Comparison of ENCODE assay signal across 1 cellular context in genomic region chr7:132765861-132766260, GRCh38.
TF ChIP-seq lines count a peak whose summit lies in the region.

No MANE protein-coding gene starts in this region.

TF ChIP-seq in GM23338, 12 proteins besides CTCF, POLR2A, EP300 and RAD21 (continued from another document):
- TF ChIP-seq REST (IDR thresholded peaks at IDR 0.05; ENCODE audit: unreplicated experiment) (no peak), ZNF114 (CRISPR knock-in tag; IDR thresholded peaks at IDR 0.05) (no peak), ETS1 (IDR thresholded peaks at IDR 0.05) (no peak), EZH2 (IDR thresholded peaks at IDR 0.05; ENCODE audit: low read depth, unreplicated experiment) (no peak), CREB1 (CRISPR knock-in tag; IDR thresholded peaks at IDR 0.05; ENCODE audit: low read depth) (no peak), ZNF331 (CRISPR knock-in tag; IDR thresholded peaks at IDR 0.05; ENCODE audit: low read depth) (no peak), NANOG (IDR thresholded peaks at IDR 0.05; ENCODE audit: borderline replicate concordance) (no peak), JUNB (IDR thresholded peaks at IDR 0.05; ENCODE audit: unreplicated experiment) (no peak), POLR2AphosphoS5 (IDR thresholded peaks at IDR 0.05; ENCODE audit: low read depth) (no peak), STAT1 (IDR thresholded peaks at IDR 0.05; ENCODE audit: unreplicated experiment) (no peak)
- TF ChIP-seq, protein P1, sequence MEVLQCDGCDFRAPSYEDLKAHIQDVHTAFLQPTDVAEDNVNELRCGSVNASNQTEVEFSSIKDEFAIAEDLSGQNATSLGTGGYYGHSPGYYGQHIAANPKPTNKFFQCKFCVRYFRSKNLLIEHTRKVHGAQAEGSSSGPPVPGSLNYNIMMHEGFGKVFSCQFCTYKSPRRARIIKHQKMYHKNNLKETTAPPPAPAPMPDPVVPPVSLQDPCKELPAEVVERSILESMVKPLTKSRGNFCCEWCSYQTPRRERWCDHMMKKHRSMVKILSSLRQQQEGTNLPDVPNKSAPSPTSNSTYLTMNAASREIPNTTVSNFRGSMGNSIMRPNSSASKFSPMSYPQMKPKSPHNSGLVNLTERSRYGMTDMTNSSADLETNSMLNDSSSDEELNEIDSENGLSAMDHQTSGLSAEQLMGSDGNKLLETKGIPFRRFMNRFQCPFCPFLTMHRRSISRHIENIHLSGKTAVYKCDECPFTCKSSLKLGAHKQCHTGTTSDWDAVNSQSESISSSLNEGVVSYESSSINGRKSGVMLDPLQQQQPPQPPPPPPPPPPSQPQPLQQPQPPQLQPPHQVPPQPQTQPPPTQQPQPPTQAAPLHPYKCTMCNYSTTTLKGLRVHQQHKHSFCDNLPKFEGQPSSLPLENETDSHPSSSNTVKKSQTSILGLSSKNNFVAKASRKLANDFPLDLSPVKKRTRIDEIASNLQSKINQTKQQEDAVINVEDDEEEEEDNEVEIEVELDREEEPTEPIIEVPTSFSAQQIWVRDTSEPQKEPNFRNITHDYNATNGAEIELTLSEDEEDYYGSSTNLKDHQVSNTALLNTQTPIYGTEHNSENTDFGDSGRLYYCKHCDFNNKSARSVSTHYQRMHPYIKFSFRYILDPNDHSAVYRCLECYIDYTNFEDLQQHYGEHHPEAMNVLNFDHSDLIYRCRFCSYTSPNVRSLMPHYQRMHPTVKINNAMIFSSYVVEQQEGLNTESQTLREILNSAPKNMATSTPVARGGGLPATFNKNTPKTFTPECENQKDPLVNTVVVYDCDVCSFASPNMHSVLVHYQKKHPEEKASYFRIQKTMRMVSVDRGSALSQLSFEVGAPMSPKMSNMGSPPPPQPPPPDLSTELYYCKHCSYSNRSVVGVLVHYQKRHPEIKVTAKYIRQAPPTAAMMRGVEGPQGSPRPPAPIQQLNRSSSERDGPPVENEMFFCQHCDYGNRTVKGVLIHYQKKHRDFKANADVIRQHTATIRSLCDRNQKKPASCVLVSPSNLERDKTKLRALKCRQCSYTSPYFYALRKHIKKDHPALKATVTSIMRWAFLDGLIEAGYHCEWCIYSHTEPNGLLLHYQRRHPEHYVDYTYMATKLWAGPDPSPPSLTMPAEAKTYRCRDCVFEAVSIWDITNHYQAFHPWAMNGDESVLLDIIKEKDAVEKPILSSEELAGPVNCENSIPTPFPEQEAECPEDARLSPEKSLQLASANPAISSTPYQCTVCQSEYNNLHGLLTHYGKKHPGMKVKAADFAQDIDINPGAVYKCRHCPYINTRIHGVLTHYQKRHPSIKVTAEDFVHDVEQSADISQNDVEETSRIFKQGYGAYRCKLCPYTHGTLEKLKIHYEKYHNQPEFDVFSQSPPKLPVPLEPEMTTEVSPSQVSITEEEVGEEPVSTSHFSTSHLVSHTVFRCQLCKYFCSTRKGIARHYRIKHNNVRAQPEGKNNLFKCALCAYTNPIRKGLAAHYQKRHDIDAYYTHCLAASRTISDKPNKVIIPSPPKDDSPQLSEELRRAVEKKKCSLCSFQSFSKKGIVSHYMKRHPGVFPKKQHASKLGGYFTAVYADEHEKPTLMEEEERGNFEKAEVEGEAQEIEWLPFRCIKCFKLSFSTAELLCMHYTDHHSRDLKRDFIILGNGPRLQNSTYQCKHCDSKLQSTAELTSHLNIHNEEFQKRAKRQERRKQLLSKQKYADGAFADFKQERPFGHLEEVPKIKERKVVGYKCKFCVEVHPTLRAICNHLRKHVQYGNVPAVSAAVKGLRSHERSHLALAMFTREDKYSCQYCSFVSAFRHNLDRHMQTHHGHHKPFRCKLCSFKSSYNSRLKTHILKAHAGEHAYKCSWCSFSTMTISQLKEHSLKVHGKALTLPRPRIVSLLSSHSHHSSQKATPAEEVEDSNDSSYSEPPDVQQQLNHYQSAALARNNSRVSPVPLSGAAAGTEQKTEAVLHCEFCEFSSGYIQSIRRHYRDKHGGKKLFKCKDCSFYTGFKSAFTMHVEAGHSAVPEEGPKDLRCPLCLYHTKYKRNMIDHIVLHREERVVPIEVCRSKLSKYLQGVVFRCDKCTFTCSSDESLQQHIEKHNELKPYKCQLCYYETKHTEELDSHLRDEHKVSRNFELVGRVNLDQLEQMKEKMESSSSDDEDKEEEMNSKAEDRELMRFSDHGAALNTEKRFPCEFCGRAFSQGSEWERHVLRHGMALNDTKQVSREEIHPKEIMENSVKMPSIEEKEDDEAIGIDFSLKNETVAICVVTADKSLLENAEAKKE (CRISPR knock-in tag; IDR thresholded peaks at IDR 0.05): no peak
